8 cellular contexts compared by ENCODE assay signal in genomic region chr9:129166962-129167557, GRCh38. TPM values are rescaled to one million over a fixed set of nuclear protein-coding genes. Genes with fewer than 3 reads are reported as not detected.
DNase-seq lines count a peak whose midpoint lies in the region; ATAC-seq and TF ChIP-seq lines count a peak whose summit lies in the region.

No MANE protein-coding gene starts in this region.

- no peak for TF ChIP-seq CTCF in CD4-positive, alpha-beta T cell (IDR thresholded peaks at IDR 0.05)
- no peak for TF ChIP-seq CTCF in endodermal cell (conservative IDR thresholded peaks at IDR 0.05)

- no peaks in the 10 kb centered on the region for H3K9me3 Mint-ChIP-seq in CD4-positive, alpha-beta T cell
- H3K9me3 Mint-ChIP-seq in endodermal cell = no peaks in the 10 kb centered on the region

- no peak overlapping the region for H3K9ac ChIP-seq in endodermal cell (ENCODE audit: extremely low read depth, low read length, poor library complexity, severe bottlenecking)

- WGBS in endodermal cell (ENCODE audit: insufficient coverage in 1 of 2, insufficient read length in 1 of 2), 2 experiments = 30 to 43% methylated on average over 5 to 12 of the region's 12 CpGs

- H3K4me1 ChIP-seq in endodermal cell (ENCODE audit: control insufficient read depth, insufficient read depth, low read length) = peaks cover 6% of the 10 kb centered on the region

- no peak overlapping the region for H3K4me3 ChIP-seq in endodermal cell (ENCODE audit: low read length)

- DNase-seq in CD4-positive, alpha-beta T cell = peak in 3 of 10 experiments; percentile 20 to 38 (median 20)
- DNase-seq in HT-29 (ENCODE audit: low spot score) (peak; percentile 92), SKM-1 treated with dmso at 0.1 percent for 144 hours (lab: John Stamatoyannopoulos, UW; ENCODE audit: unreplicated experiment) (peak; percentile 62), endodermal cell (peak; percentile 86), mucosa of gallbladder (ENCODE audit: low spot score) (peak; percentile 87), NCI-H82 treated with DMSO at 0.1 percent for 48 hours (lab: John Stamatoyannopoulos, UW; ENCODE audit: unreplicated experiment) (no peak)

- no peaks in the 10 kb centered on the region for H3K9me3 ChIP-seq in CD4-positive, alpha-beta T cell (ENCODE audit: control insufficient read depth, low read length)
- H3K9me3 ChIP-seq in endodermal cell (ENCODE audit: control insufficient read depth, low read length) = no peaks in the 10 kb centered on the region

- H3K36me3 Mint-ChIP-seq in CD4-positive, alpha-beta T cell (ENCODE audit: low read depth) = no peaks in the 10 kb centered on the region
- peaks cover 1% of the 10 kb centered on the region for H3K36me3 Mint-ChIP-seq in endodermal cell (ENCODE audit: low read depth)

- ATAC-seq in CD4-positive, alpha-beta T cell (ENCODE audit: poor library complexity) = peak; percentile 68
- ATAC-seq in GM18868 (IDR thresholded peaks at IDR 0.05; ENCODE audit: unreplicated experiment) (no peak), GM19395 (IDR thresholded peaks at IDR 0.05; ENCODE audit: unreplicated experiment) (no peak)

- H3K4me1 Mint-ChIP-seq in CD4-positive, alpha-beta T cell (ENCODE audit: low read depth) = peaks cover 11% of the 10 kb centered on the region
- peaks cover 24% of the 10 kb centered on the region for H3K4me1 Mint-ChIP-seq in endodermal cell

- CTCF ChIA-PET in CD4-positive, alpha-beta T cell (lab: Charles Lee) = interaction anchor here (0.6 to 1.3 kb wide), 2 partner anchors 7 to 108 kb away, joined by 3 to 4 read pairs; no protein-coding TSS in a partner anchor

- H3K27ac ChIP-seq in CD4-positive, alpha-beta T cell (ENCODE audit: low read depth, low read length) = no peak overlapping the region
- H3K27ac ChIP-seq in endodermal cell (ENCODE audit: low read depth, low read length) = no peak overlapping the region

- intact Hi-C loops in CD4-positive, alpha-beta T cell (cut with DNase I, micrococcal nuclease) = no loop called here

- no peaks in the 10 kb centered on the region for H3K27me3 ChIP-seq in CD4-positive, alpha-beta T cell (ENCODE audit: control insufficient read depth, insufficient read depth, low read length)
- H3K27me3 ChIP-seq in endodermal cell (ENCODE audit: control insufficient read depth, insufficient read depth, low read length, poor library complexity, severe bottlenecking) = peaks cover under 1% of the 10 kb centered on the region

- H3K4me3 Mint-ChIP-seq in CD4-positive, alpha-beta T cell = peak overlapping the region; percentile 42
- H3K4me3 Mint-ChIP-seq in endodermal cell = peak overlapping the region; percentile 41

- no peaks in the 10 kb centered on the region for H3K36me3 ChIP-seq in endodermal cell (ENCODE audit: control insufficient read depth, insufficient read depth, low read length)

- H3K27me3 Mint-ChIP-seq in CD4-positive, alpha-beta T cell = no peaks in the 10 kb centered on the region
- H3K27me3 Mint-ChIP-seq in endodermal cell (ENCODE audit: insufficient read depth) = peaks cover 7% of the 10 kb centered on the region

- peak overlapping the region; percentile 36 for H3K27ac Mint-ChIP-seq in CD4-positive, alpha-beta T cell
- peak overlapping the region; percentile 88 for H3K27ac Mint-ChIP-seq in endodermal cell

- POLR2A ChIA-PET in CD4-positive, alpha-beta T cell (lab: Charles Lee) = interaction anchor here (1.3 to 1.6 kb wide), 2 partner anchors 11 to 24 kb away, joined by 3 to 4 read pairs; partner anchors contain the start of gene IER5L

RNA-seq across cellular contexts. Expression of gene IER5L, which starts 11.0 kb away (rescaled TPM):
- 1 to 10 TPM; 5.6 to 6.4 TPM for total RNA-seq in CD4-positive, alpha-beta T cell
- total RNA-seq in HT-29 (2014; rRNA removed; shearing (Covaris generic)) = 68.5 and 77.2 TPM in 2 replicates
- total RNA-seq in endodermal cell = 1 to 10 TPM; 6.8 to 8.1 TPM
- polyA plus RNA-seq in endodermal cell (2013, experiment 1 of 2) = 48.3 TPM
- polyA plus RNA-seq in endodermal cell (2013, experiment 2 of 2) = 51.1 TPM
- total RNA-seq in mucosa of gallbladder = 43.5 TPM

RNA-seq across cellular contexts. Expression of gene PTPA, which starts 55.8 kb away (rescaled TPM):
- 10 to 100 TPM; 21.6 to 23.3 TPM for total RNA-seq in CD4-positive, alpha-beta T cell
- total RNA-seq in HT-29 (2014; rRNA removed; shearing (Covaris generic)) = 206 and 210 TPM in 2 replicates
- total RNA-seq in endodermal cell = 100 to 1,000 TPM; 134 to 139 TPM
- polyA plus RNA-seq in endodermal cell (2013, experiment 1 of 2) = 105 TPM
- polyA plus RNA-seq in endodermal cell (2013, experiment 2 of 2) = 96.3 TPM
- total RNA-seq in mucosa of gallbladder = 126 TPM

RNA-seq across cellular contexts. Expression of gene CRAT, which starts 56.5 kb away (rescaled TPM):
- total RNA-seq in CD4-positive, alpha-beta T cell = 1 to 10 TPM; 7.1 to 9.4 TPM
- 37.4 and 43.7 TPM in 2 replicates for total RNA-seq in HT-29 (2014; rRNA removed; shearing (Covaris generic))
- 10 to 100 TPM; 17.2 to 17.5 TPM for total RNA-seq in endodermal cell
- polyA plus RNA-seq in endodermal cell (2013, experiment 1 of 2) = 25.3 TPM
- polyA plus RNA-seq in endodermal cell (2013, experiment 2 of 2) = 24.3 TPM
- 83.8 TPM for total RNA-seq in mucosa of gallbladder
